ENCODE assay signal across 9 cellular contexts in genomic region chr9:95463145-95464060, GRCh38. TPM values are rescaled to one million over a fixed set of nuclear protein-coding genes. Genes with fewer than 3 reads are reported as not detected.
DNase-seq lines count a peak whose midpoint lies in the region; ATAC-seq, FAIRE-seq and TF ChIP-seq lines count a peak whose summit lies in the region.
"Had no signal": no experiment of that assay in that cellular context is flagged by ENCODE, and none has a peak within 500 bp of the region (broad histone marks: within the 10 kb centered on the region; RNA-seq: fewer than 3 reads in every experiment).

No MANE protein-coding gene starts in this region.

- no TSS peak for BruUV-seq in GM12878 (replicated peaks; lab: Mats Ljungman, UMichigan)

- peak; percentile 26 for DNase-seq in NCI-H1694 treated with DMSO at 0.1 percent for 48 hours (lab: John Stamatoyannopoulos, UW)
- DNase-seq in NCI-H1694 (lab: John Stamatoyannopoulos, UW) = no peak
- no peak for DNase-seq in GM12878 (ENCODE audit: low read depth, low spot score)
- DNase-seq in osteocyte (ENCODE audit: extremely low spot score, unreplicated experiment) = no peak
- no peak for DNase-seq in sciatic nerve (ENCODE audit: low spot score)
- DNase-seq in gastrocnemius medialis = no peak
- DNase-seq in AG08396 (ENCODE audit: low spot score) = no peak

- RAD21 ChIA-PET in GM12878 (lab: Charles Lee; ENCODE audit: unreplicated experiment) = interaction anchor here (0.7 to 2.1 kb wide), 16 partner anchors 13 to 198 kb away, joined by 3 to 14 read pairs (median 4); no protein-coding TSS in a partner anchor

- H3K9ac ChIP-seq in GM12878 (ENCODE audit: control insufficient read depth, insufficient read depth, low read length) = peak overlapping the region; percentile 73

- TF ChIP-seq POLR2A in GM12878 (IDR thresholded peaks at IDR 0.05; ENCODE audit: low read depth, low read length) (no peak), gastrocnemius medialis (IDR thresholded peaks at IDR 0.05) (no peak)

- no peaks in the 10 kb centered on the region for H3K9me3 Mint-ChIP-seq in osteocyte (ENCODE audit: unreplicated experiment)

- peaks cover 25% of the 10 kb centered on the region for H3K36me3 Mint-ChIP-seq in osteocyte (ENCODE audit: unreplicated experiment)

- POLR2A ChIA-PET in GM12878 (lab: Charles Lee) = interaction anchor here (0.7 to 2.1 kb wide), 9 partner anchors 13 to 48 kb away, joined by 3 to 9 read pairs (median 4); no protein-coding TSS in a partner anchor

- H3K4me1 ChIP-seq in GM12878 (ENCODE audit: control insufficient read depth, insufficient read depth, low read length) = peaks cover 31% of the 10 kb centered on the region
- peaks cover 0 to 8% of the 10 kb centered on the region in 2 donors for H3K4me1 ChIP-seq in gastrocnemius medialis

- WGBS in GM12878 (ENCODE audit: insufficient coverage, insufficient replicate concordance, low lambda C conversion rate, missing lambda C conversion rate) = 60% methylated on average over 21 of the region's 21 CpGs

- 0 out of 2 replicates have a peak, but pooled peaks cover 2% of the 10 kb centered on the region for H4K20me1 ChIP-seq in GM12878 (ENCODE audit: control insufficient read depth, insufficient read depth)

- no peaks in the 10 kb centered on the region for H3K27me3 Mint-ChIP-seq in osteocyte (ENCODE audit: unreplicated experiment)

- CTCF ChIA-PET in GM12878 (lab: Yijun Ruan, JAX) = interaction anchor here (1.0 to 1.5 kb wide), 3 partner anchors 9 to 44 kb away, joined by 3 to 4 read pairs (median 3); no protein-coding TSS in a partner anchor

- intact Hi-C loops in GM12878 (cut with micrococcal nuclease; ENCODE audit: unreplicated experiment) = no loop called here
- intact Hi-C loops in sciatic nerve (cut with DNase I) = no loop called here
- intact Hi-C loops in gastrocnemius medialis (cut with DNase I; ENCODE audit: low total_unique reads) = no loop called here

- H3K9me3 ChIP-seq in GM12878 (replicated peaks; ENCODE audit: control insufficient read depth, insufficient read depth, low read length) = no peaks in the 10 kb centered on the region
- H3K9me3 ChIP-seq in gastrocnemius medialis = no peaks in the 10 kb centered on the region

- SMC1A ChIA-PET in GM12878 (lab: Charles Lee; ENCODE audit: uncharacterized antibody, unreplicated experiment) = interaction anchor here (0.6 to 2.8 kb wide), 19 partner anchors 10 to 251 kb away, joined by 3 to 12 read pairs (median 4); no protein-coding TSS in a partner anchor

- peak overlapping the region; percentile 73 for H3K27ac ChIP-seq in GM12878 (ENCODE audit: control insufficient read depth, insufficient read depth)
- H3K27ac ChIP-seq in gastrocnemius medialis = peak overlapping the region in 2 of 4 donors; percentile 20 to 22

- peak overlapping the region; percentile 97 for H3K4me2 ChIP-seq in GM12878 (ENCODE audit: control insufficient read depth, insufficient read depth)

- H3K36me3 ChIP-seq in GM12878 (ENCODE audit: control insufficient read depth in 2 of 2, insufficient read depth in 2 of 2, low read length in 1 of 2) (peaks cover 2 to 11% of the 10 kb centered on the region in 2 experiments), gastrocnemius medialis (peaks cover 0 to 63% of the 10 kb centered on the region in 2 donors)

- peak overlapping the region; percentile 88 for H3K27ac Mint-ChIP-seq in osteocyte (ENCODE audit: unreplicated experiment)

- H3K4me3 ChIP-seq in GM12878 (peak overlapping the region; percentile 68), gastrocnemius medialis (peak overlapping the region in 2 of 4 donors; percentile 8 to 20)

- peaks cover 3% of the 10 kb centered on the region; the same call in 1 of the 2 replicates for H3K79me2 ChIP-seq in GM12878 (ENCODE audit: control insufficient read depth, insufficient read depth, low read length)

- TF ChIP-seq CTCF in GM12878 (IDR thresholded peaks at IDR 0.05 in 2 of 3, conservative IDR thresholded peaks at IDR 0.05 in 1 of 3; ENCODE audit: control insufficient read depth in 2 of 3, extremely low read depth in 1 of 3, insufficient read depth in 1 of 3, low read depth in 3 of 3, low read length in 3 of 3) = no peak
- no peak for TF ChIP-seq CTCF in osteocyte (IDR thresholded peaks at IDR 0.05)
- no peak for TF ChIP-seq CTCF in gastrocnemius medialis (IDR thresholded peaks at IDR 0.05 in 4 of 5, conservative IDR thresholded peaks at IDR 0.05 in 1 of 5)

- no peak for TF ChIP-seq RAD21 in GM12878 (IDR thresholded peaks at IDR 0.05; ENCODE audit: insufficient read depth, low read depth, low read length)

- ATAC-seq in HG02970 (IDR thresholded peaks at IDR 0.05; ENCODE audit: low FRiP score, unreplicated experiment) (peak; percentile 25), GM12878 (peak; percentile 31), sciatic nerve (no peak), gastrocnemius medialis (no peak)

- peaks cover 53% of the 10 kb centered on the region for H3K4me1 Mint-ChIP-seq in osteocyte (ENCODE audit: unreplicated experiment)

- TF ChIP-seq EP300 in GM12878 (IDR thresholded peaks at IDR 0.05; ENCODE audit: borderline replicate concordance in 1 of 2, control insufficient read depth in 1 of 2, low read depth in 2 of 2, low read length in 2 of 2) = no peak

- H2AFZ ChIP-seq in GM12878 (ENCODE audit: control insufficient read depth, low read depth, low read length) = peak overlapping the region; percentile 46

- no peak for FAIRE-seq in GM12878 (lab: Jason Lieb, UNC)
- FAIRE-seq: A204.1 had no signal

- in situ Hi-C loops in GM12878 (cut with MboI) = no loop called here
- in situ Hi-C loops in gastrocnemius medialis (cut with MboI; ENCODE audit: low sequenced_read_pairs in 4 of 4) = no loop called here

- H3K4me3 Mint-ChIP-seq in osteocyte (ENCODE audit: unreplicated experiment) = peak overlapping the region; percentile 66

- H3K27me3 ChIP-seq in GM12878 (replicated peaks in 1 of 2; ENCODE audit: control insufficient read depth in 2 of 2, insufficient read depth in 2 of 2, low read length in 1 of 2) (no peaks in the 10 kb centered on the region), gastrocnemius medialis (no peaks in the 10 kb centered on the region)

TF ChIP-seq in GM12878, 131 proteins besides CTCF, POLR2A, EP300 and RAD21:
- TF ChIP-seq RBBP5 (conservative IDR thresholded peaks at IDR 0.05) (no peak), RELA (IDR thresholded peaks at IDR 0.05; ENCODE audit: borderline replicate concordance, partially characterized antibody) (peak; percentile 15)
TF ChIP-seq in GM12878: peak in this region for 1.

RNA-seq across cellular contexts. Expression of gene PTCH1, which starts 53.4 kb away (rescaled TPM):
- total RNA-seq in GM12878 (2013; cell fraction: nucleolus; rRNA removed) = 8.2 and 14.4 TPM in 2 replicates
- total RNA-seq in GM12878 (2014; rRNA removed) (1.7 and 2.9 TPM in 2 replicates), GM12878 (2014; rRNA removed; fragmentation: Illumina TruSeq; extraction: Trizol) (0.92 and 1.5 TPM in 2 replicates), GM12878 (2021) (4.0 and 5.7 TPM in 2 replicates), osteocyte (16.2 and 16.9 TPM in 2 replicates), sciatic nerve (136 TPM), gastrocnemius medialis (1 to 10 TPM; 4.2 to 6.9 (median 5.2) TPM)
- polyA plus RNA-seq in GM12878 (2011; ENCODE audit: low read depth) = 3.3 TPM
- polyA plus RNA-seq in GM12878 (2011; rRNA removed) (4.8 and 6.1 TPM in 2 replicates), GM12878 (2014; fragmentation: Illumina TruSeq; extraction: Trizol) (2.8 and 3.0 TPM in 2 replicates), GM12878 (2014; fragmentation: Nextera tagmentation; extraction: Ambion mirVana) (under 1 TPM; 0.16 to 0.48 TPM), GM12878 (2014; rRNA removed) (2.5 and 3.2 TPM in 2 replicates), GM12878 (2016; fragmentation: Nextera tagmentation; extraction: Ambion mirVana) (1 to 10 TPM; 2.3 TPM)
- polyA plus RNA-seq in GM12878 (2011; cell fraction: cytosol; rRNA removed) = 4.7 and 10.5 TPM in 2 replicates
- 19.4 TPM in 2 replicates for polyA plus RNA-seq in GM12878 (2011; cell fraction: nucleus; rRNA removed)
- 4.5 and 5.3 TPM in 2 replicates for polyA plus RNA-seq in GM12878 (2012)
- polyA minus RNA-seq in GM12878 (2011; rRNA and poly(A)+ RNA removed) = 17.5 and 21.4 TPM in 2 replicates
- polyA minus RNA-seq in GM12878 (2011; cell fraction: cytosol; rRNA and poly(A)+ RNA removed) = 9.3 and 12.0 TPM in 2 replicates
- polyA minus RNA-seq in GM12878 (2011; cell fraction: nucleus; rRNA and poly(A)+ RNA removed) = 21.4 and 38.0 TPM in 2 replicates

Comparison
In these comparisons a context has a peak if more than half of its experiments do, and no peak if none do; other contexts are left out.
1. ATAC-seq: peak in HG02970 (single experiment) and GM12878 (single experiment); none in sciatic nerve (single experiment) and gastrocnemius medialis (0 of 2).